Comparison of ENCODE assay signal across 8 cellular contexts in the genomic region with DNA sequence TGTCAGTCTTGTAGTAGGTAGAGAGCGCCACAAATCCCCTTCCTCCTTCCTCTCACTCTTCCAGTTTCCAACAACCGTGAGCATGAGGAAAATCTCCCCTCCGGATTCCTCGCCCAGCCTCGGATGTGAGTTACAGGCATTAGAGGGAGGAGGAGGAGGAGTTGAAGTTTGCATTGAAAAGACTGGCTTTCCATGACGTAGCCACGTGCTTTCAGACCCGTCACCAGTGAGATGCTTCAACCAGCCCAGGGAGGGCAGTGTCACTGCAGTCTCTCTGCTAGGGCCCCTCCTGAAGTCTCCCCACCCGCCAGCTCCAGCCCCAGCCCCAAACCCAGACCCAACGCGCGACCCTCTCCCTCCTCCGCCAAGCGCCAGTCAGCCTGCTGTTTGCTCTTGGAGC. TPM values are rescaled to one million over a fixed set of nuclear protein-coding genes. Genes with fewer than 3 reads are reported as not detected.
DNase-seq lines count a peak whose midpoint lies in the region; ATAC-seq and TF ChIP-seq lines count a peak whose summit lies in the region.

No MANE protein-coding gene starts in this region.

- ATAC-seq in right lobe of liver, result peak; percentile 42 to 72 (median 58)

- in situ Hi-C loops in SK-MEL-5 (cut with HindIII; ENCODE audit: low pct_unique_long_range_greater_than_20kb, low sequenced_read_pairs), result no loop called here

- H3K36me3 Mint-ChIP-seq in Caco-2 (ENCODE audit: insufficient read depth, unreplicated experiment), result no peaks in the 10 kb centered on the region

- no peak overlapping the region for H3K4me3 Mint-ChIP-seq in Caco-2 (ENCODE audit: unreplicated experiment)

- TF ChIP-seq POLR2A in right lobe of liver (IDR thresholded peaks at IDR 0.05) (peak; percentile 34), stomach (IDR thresholded peaks at IDR 0.05) (no peak)

- TF ChIP-seq CTCF in coronary artery (IDR thresholded peaks at IDR 0.05) (no peak), right lobe of liver (IDR thresholded peaks at IDR 0.05) (peak in 1 of 4 donors; percentile 12), stomach (IDR thresholded peaks at IDR 0.05) (no peak), Caco-2 (IDR thresholded peaks at IDR 0.05; ENCODE audit: insufficient read depth in 1 of 2, low read depth in 1 of 2, low read length in 1 of 2, severe bottlenecking in 1 of 2, unreplicated experiment in 1 of 2) (no peak)

- peaks cover 0 to 10% (median 0%) of the 10 kb centered on the region in 4 donors for H3K4me1 ChIP-seq in right lobe of liver
- H3K4me1 ChIP-seq in stomach, result peaks cover 19 to 32% (median 24%) of the 10 kb centered on the region in 4 donors
- no peaks in the 10 kb centered on the region for H3K4me1 ChIP-seq in Caco-2

- intact Hi-C loops in right lobe of liver (cut with DNase I), result no loop called here
- intact Hi-C loops in stomach (cut with DNase I; ENCODE audit: low total_unique reads), result no loop called here
- intact Hi-C loops in Caco-2 (cut with micrococcal nuclease; ENCODE audit: unreplicated experiment), result no loop called here

- no peaks in the 10 kb centered on the region for H3K36me3 ChIP-seq in right lobe of liver
- no peaks in the 10 kb centered on the region for H3K36me3 ChIP-seq in stomach
- H3K36me3 ChIP-seq in Caco-2 (ENCODE audit: control insufficient read depth, insufficient read depth, low read length), result no peaks in the 10 kb centered on the region

- H3K9me3 ChIP-seq in right lobe of liver, result no peaks in the 10 kb centered on the region
- H3K9me3 ChIP-seq in stomach, result no peaks in the 10 kb centered on the region
- H3K9me3 ChIP-seq in Caco-2, result no peaks in the 10 kb centered on the region

- TF ChIP-seq EP300 in stomach (IDR thresholded peaks at IDR 0.05), result no peak

- H3K27ac ChIP-seq in coronary artery (no peak overlapping the region), right lobe of liver (no peak overlapping the region), stomach (peak overlapping the region in 1 of 5 donors; percentile 46)

- CTCF ChIA-PET in Caco-2 (lab: Charles Lee), result no interaction called here

- BruUV-seq in Caco-2 (replicated peaks; lab: Mats Ljungman, UMichigan), result no TSS peak

- H3K9me3 Mint-ChIP-seq in Caco-2 (ENCODE audit: unreplicated experiment), result no peaks in the 10 kb centered on the region

- POLR2A ChIA-PET in Caco-2 (lab: Charles Lee), result no interaction called here

- peaks cover 5% of the 10 kb centered on the region for H3K27me3 Mint-ChIP-seq in Caco-2 (ENCODE audit: insufficient read depth, unreplicated experiment)

- DNase-seq in stimulated activated CD4-positive, alpha-beta T cell treated with anti-CD3 and anti-CD28 coated beads, Interleukin-12 subunit alpha, Interleukin-12 subunit beta, amount 100 ng/mL, for 4 hours, result peak; percentile 21
- DNase-seq in stimulated activated CD4-positive, alpha-beta T cell treated with anti-CD3 and anti-CD28 coated beads, Interleukin-2, amount 100 ng/mL, for 48 hours, result no peak
- DNase-seq in SK-MEL-5 (ENCODE audit: low read depth, low spot score) (peak; percentile 65), coronary artery (ENCODE audit: low spot score) (no peak), right lobe of liver (peak; percentile 28 to 58 (median 44)), stomach (no peak), Caco-2 (no peak), AML-193 (lab: John Stamatoyannopoulos, UW) (no peak)

- no peaks in the 10 kb centered on the region for H3K27me3 ChIP-seq in right lobe of liver
- peaks cover 0 to 46% (median 34%) of the 10 kb centered on the region in 3 donors for H3K27me3 ChIP-seq in stomach
- no peaks in the 10 kb centered on the region for H3K27me3 ChIP-seq in Caco-2 (replicated peaks; ENCODE audit: control insufficient read depth, insufficient read depth, low read length)

- H3K4me1 Mint-ChIP-seq in Caco-2 (ENCODE audit: low read depth, unreplicated experiment), result no peaks in the 10 kb centered on the region

- peak overlapping the region; percentile 71 for H3K4me3 ChIP-seq in coronary artery
- H3K4me3 ChIP-seq in right lobe of liver, result peak overlapping the region; percentile 21 to 67 (median 38)
- peak overlapping the region; percentile 54 to 60 (median 58) for H3K4me3 ChIP-seq in stomach
- H3K4me3 ChIP-seq in Caco-2 (ENCODE audit: low read depth, low read length), result no peak overlapping the region

- WGBS in right lobe of liver (ENCODE audit: insufficient coverage, low coverage, low lambda C conversion rate, missing lambda C conversion rate), result 8% methylated on average over 14 of the region's 14 CpGs
- WGBS in stomach, 5 donors, result 2 to 8% (median 4%) methylated on average over 13 to 14 of the region's 14 CpGs

- H3K27ac Mint-ChIP-seq in Caco-2 (ENCODE audit: unreplicated experiment), result no peak overlapping the region

RNA-seq across cellular contexts. Expression of gene FGF14, which starts 0.4 kb away (rescaled TPM):
- total RNA-seq in SK-MEL-5 (2014; rRNA removed; shearing (Covaris generic)), result 16.5 and 17.9 TPM in 2 replicates
- 3.1 and 5.7 TPM in 2 replicates for polyA plus RNA-seq in SK-MEL-5 (2015; cell fraction: cytosol; rRNA removed)
- 1.2 and 5.8 TPM in 2 replicates for polyA plus RNA-seq in SK-MEL-5 (2015; cell fraction: nucleus; rRNA removed)
- total RNA-seq in right lobe of liver, result 1 to 10 TPM in 4 of 6 experiments, under 1 TPM in 2; 0.42 to 6.3 (median 1.2) TPM
- total RNA-seq in stomach, result 1 to 10 TPM in 2 of 5 donors, under 1 TPM in 3; 0.14 to 6.6 (median 0.58) TPM
- polyA plus RNA-seq in stomach, result 1 to 10 TPM in 1 of 3 donors, under 1 TPM in 2; 0.08 to 1.4 (median 0.50) TPM
- not detected in 2 replicates for total RNA-seq in Caco-2 (2022)

Comparison
In these comparisons a context has a peak if more than half of its experiments do, and no peak if none do; other contexts are left out.
1. DNase-seq: peak in stimulated activated CD4-positive, alpha-beta T cell treated with anti-CD3 and anti-CD28 coated beads, Interleukin-12 subunit alpha, Interleukin-12 subunit beta, amount 100 ng/mL, for 4 hours (single experiment), SK-MEL-5 (single experiment) and right lobe of liver (3 of 3); none in stimulated activated CD4-positive, alpha-beta T cell treated with anti-CD3 and anti-CD28 coated beads, Interleukin-2, amount 100 ng/mL, for 48 hours (0 of 2), coronary artery (single experiment), stomach (single experiment), Caco-2 (0 of 2) and AML-193 (0 of 2).